ENCODE assay signal across 12 cellular contexts in the genomic region with DNA sequence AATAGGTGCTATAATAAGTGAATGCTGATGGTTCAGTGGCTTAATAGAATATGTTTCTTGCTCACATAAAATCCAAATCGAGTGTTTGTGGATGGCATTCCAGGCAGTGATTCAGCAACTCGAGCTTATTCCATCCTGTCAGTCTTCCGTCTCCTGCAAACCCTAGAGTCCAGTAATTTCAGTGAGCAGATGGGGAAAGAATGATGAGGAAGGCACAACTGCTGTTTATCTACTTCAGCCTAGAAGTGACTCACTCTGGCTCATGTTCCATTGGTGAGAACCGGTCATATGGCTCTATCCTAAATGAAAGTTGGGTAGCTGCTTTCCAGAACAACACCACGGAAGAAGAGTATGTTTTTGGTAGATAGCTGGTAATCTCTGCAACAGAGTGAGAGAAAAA.
A peak's percentile ranks its signal among the peaks of the same experiment; 100 is the strongest.
DNase-seq lines count a peak whose midpoint lies in the region; ATAC-seq and TF ChIP-seq lines count a peak whose summit lies in the region.
"Had no signal": no experiment of that assay in that cellular context is flagged by ENCODE, and none has a peak within 500 bp of the region (broad histone marks: within the 10 kb centered on the region; RNA-seq: fewer than 3 reads in every experiment).

No MANE protein-coding gene starts in this region.

- H3K36me3 ChIP-seq in mammary epithelial cell (ENCODE audit: insufficient read depth, low read length) (no peaks in the 10 kb centered on the region), adipocyte (ENCODE audit: control insufficient read depth, insufficient read depth, low read length, severe bottlenecking) (no peaks in the 10 kb centered on the region), left ventricle myocardium inferior (no peaks in the 10 kb centered on the region)

- dilution Hi-C loops in mammary epithelial cell (cut with HindIII; ENCODE audit: low sequenced_read_pairs): no loop called here

- H3K4me1 ChIP-seq in mammary epithelial cell (ENCODE audit: insufficient read depth, low read length): no peaks in the 10 kb centered on the region
- peaks cover 17% of the 10 kb centered on the region for H3K4me1 ChIP-seq in adipocyte (ENCODE audit: control insufficient read depth, insufficient read depth, low read length)
- H3K4me1 ChIP-seq in left ventricle myocardium inferior: peaks cover 24% of the 10 kb centered on the region

- no peak overlapping the region for H3K4me3 Mint-ChIP-seq in MCF 10A (ENCODE audit: unreplicated experiment)
- H3K4me3 Mint-ChIP-seq: activated T-cell treated with anti-CD3 and anti-CD28 coated beads, Interleukin-2, amount 50 U/mL, for 4 hours; B cell; effector memory CD8-positive, alpha-beta T cell had no signal

- H3K27ac Mint-ChIP-seq in MCF 10A (ENCODE audit: low read depth, unreplicated experiment): no peak overlapping the region
- H3K27ac Mint-ChIP-seq: B cell; effector memory CD8-positive, alpha-beta T cell had no signal

- H3K27ac ChIP-seq in mammary epithelial cell (ENCODE audit: insufficient read depth, low read depth, low read length) (no peak overlapping the region), left ventricle myocardium inferior (replicated peaks) (peak overlapping the region; percentile 37), caudate nucleus (ENCODE audit: low read depth, low read length) (no peak overlapping the region)

- no peaks in the 10 kb centered on the region for H3K9me3 Mint-ChIP-seq in MCF 10A (ENCODE audit: unreplicated experiment)
- H3K9me3 Mint-ChIP-seq: effector memory CD8-positive, alpha-beta T cell had no signal

- no TSS peak for BruUV-seq in MCF 10A (replicated peaks; lab: Mats Ljungman, UMichigan)
- BruUV-seq in mammary epithelial cell (replicated peaks; lab: Mats Ljungman, UMichigan): no TSS peak

- POLR2A ChIA-PET in MCF 10A (lab: Yijun Ruan, JAX): interaction anchor here (0.6 to 1.3 kb wide), 3 partner anchors 9 to 828 kb away, joined by 3 to 4 read pairs (median 3); no protein-coding TSS in a partner anchor

- peaks cover 5% of the 10 kb centered on the region for H3K27me3 Mint-ChIP-seq in MCF 10A (ENCODE audit: insufficient read depth, unreplicated experiment)
- H3K27me3 Mint-ChIP-seq: B cell; effector memory CD8-positive, alpha-beta T cell had no signal

- H4K20me1 ChIP-seq in mammary epithelial cell (ENCODE audit: insufficient read depth, low read length): no peaks in the 10 kb centered on the region

- in situ Hi-C loops in mammary epithelial cell (cut with MboI; ENCODE audit: low sequenced_read_pairs in 2 of 2): no loop called here

- peak; percentile 59 for DNase-seq in MCF 10A (ENCODE audit: unreplicated experiment)
- DNase-seq in mammary epithelial cell: no peak
- peak; percentile 91 for DNase-seq in adipocyte (ENCODE audit: low read depth)
- DNase-seq in left ventricle myocardium inferior: no peak
- no peak for DNase-seq in stimulated activated CD4-positive, alpha-beta T cell treated with anti-CD3 and anti-CD28 coated beads, Interleukin-4, amount 100 ng/mL, for 4 hours
- no peak for DNase-seq in caudate nucleus (lab: John Stamatoyannopoulos, UW)
- DNase-seq in activated CD8-positive, alpha-beta memory T cell treated with anti-CD3 and anti-CD28 coated beads, Interleukin-2, amount 50 U/mL, for 4 hours: no peak
- DNase-seq: activated T-cell treated with anti-CD3 and anti-CD28 coated beads, Interleukin-2, amount 50 U/mL, for 4 hours; effector memory CD8-positive, alpha-beta T cell; NCI-H2081 had no signal

- CTCF ChIA-PET in MCF 10A (lab: Yijun Ruan, JAX) (no interaction called here), mammary epithelial cell (lab: Charles Lee; ENCODE audit: low non-redundant PET) (no interaction called here)

- no peak overlapping the region for H2AFZ ChIP-seq in mammary epithelial cell (ENCODE audit: low read depth, low read length)

- no peak for ATAC-seq in GM18505 (IDR thresholded peaks at IDR 0.05; ENCODE audit: unreplicated experiment)
- ATAC-seq: activated T-cell treated with anti-CD3 and anti-CD28 coated beads, Interleukin-2, amount 50 U/mL, for 4 hours; effector memory CD8-positive, alpha-beta T cell had no signal

- H3K9ac ChIP-seq in mammary epithelial cell (ENCODE audit: insufficient read depth, low read length) (no peak overlapping the region), adipocyte (ENCODE audit: low read length) (peak overlapping the region; percentile 17)

- 69% methylated on average over 5 of the region's 5 CpGs for WGBS in mammary epithelial cell (ENCODE audit: low coverage, missing lambda C conversion rate)

- H3K79me2 ChIP-seq in mammary epithelial cell (ENCODE audit: insufficient read depth, low read length): no peaks in the 10 kb centered on the region

- TF ChIP-seq POLR2A in GM18505 (IDR thresholded peaks at IDR 0.05; ENCODE audit: borderline replicate concordance, extremely low read depth, insufficient read depth, insufficient read length): no peak

- no peak overlapping the region for H3K4me3 ChIP-seq in mammary epithelial cell (replicated peaks in 1 of 3; ENCODE audit: insufficient read depth in 1 of 3, low read depth in 2 of 3, low read length in 3 of 3)
- peak overlapping the region; percentile 55 for H3K4me3 ChIP-seq in adipocyte (ENCODE audit: low read length)
- H3K4me3 ChIP-seq in left ventricle myocardium inferior: no peak overlapping the region

- H3K4me2 ChIP-seq in mammary epithelial cell (ENCODE audit: insufficient read depth, low read depth, low read length): no peak overlapping the region

- intact Hi-C loops in MCF 10A (cut with micrococcal nuclease) (no loop called here), mammary epithelial cell (cut with micrococcal nuclease) (no loop called here), left ventricle myocardium inferior (cut with micrococcal nuclease) (no loop called here)

- TF ChIP-seq CTCF in MCF 10A (IDR thresholded peaks at IDR 0.05; ENCODE audit: unreplicated experiment) (no peak), mammary epithelial cell (conservative IDR thresholded peaks at IDR 0.05 in 1 of 2, IDR thresholded peaks at IDR 0.05 in 1 of 2; ENCODE audit: extremely low read depth in 1 of 2, insufficient read depth in 1 of 2, low read depth in 1 of 2, low read length in 2 of 2) (no peak), left ventricle myocardium inferior (IDR thresholded peaks at IDR 0.05; ENCODE audit: borderline replicate concordance) (no peak)

- H3K9me3 ChIP-seq in mammary epithelial cell (replicated peaks; ENCODE audit: insufficient read depth, low read length) (no peaks in the 10 kb centered on the region), adipocyte (ENCODE audit: control insufficient read depth, low read length) (no peaks in the 10 kb centered on the region), left ventricle myocardium inferior (replicated peaks) (no peaks in the 10 kb centered on the region)

- H3K27me3 ChIP-seq in mammary epithelial cell (ENCODE audit: insufficient read depth, low read length) (no peaks in the 10 kb centered on the region), adipocyte (replicated peaks; ENCODE audit: control insufficient read depth, insufficient read depth, low read length) (no peaks in the 10 kb centered on the region), left ventricle myocardium inferior (ENCODE audit: low read depth) (no peaks in the 10 kb centered on the region)

- H3K4me1 Mint-ChIP-seq in MCF 10A (ENCODE audit: insufficient read depth, unreplicated experiment): peaks cover 13% of the 10 kb centered on the region
- H3K4me1 Mint-ChIP-seq: B cell had no signal

- no peaks in the 10 kb centered on the region for H3K36me3 Mint-ChIP-seq in MCF 10A (ENCODE audit: insufficient read depth, unreplicated experiment)

Comparison
In these comparisons a context has a peak if more than half of its experiments do, and no peak if none do; other contexts are left out.
1. DNase-seq: peak in MCF 10A (single experiment) and adipocyte (single experiment); none in mammary epithelial cell (single experiment), left ventricle myocardium inferior (single experiment), stimulated activated CD4-positive, alpha-beta T cell treated with anti-CD3 and anti-CD28 coated beads, Interleukin-4, amount 100 ng/mL, for 4 hours (0 of 2), caudate nucleus (0 of 61) and activated CD8-positive, alpha-beta memory T cell treated with anti-CD3 and anti-CD28 coated beads, Interleukin-2, amount 50 U/mL, for 4 hours (single experiment).